13 cellular contexts compared by ENCODE assay signal in the genomic region with DNA sequence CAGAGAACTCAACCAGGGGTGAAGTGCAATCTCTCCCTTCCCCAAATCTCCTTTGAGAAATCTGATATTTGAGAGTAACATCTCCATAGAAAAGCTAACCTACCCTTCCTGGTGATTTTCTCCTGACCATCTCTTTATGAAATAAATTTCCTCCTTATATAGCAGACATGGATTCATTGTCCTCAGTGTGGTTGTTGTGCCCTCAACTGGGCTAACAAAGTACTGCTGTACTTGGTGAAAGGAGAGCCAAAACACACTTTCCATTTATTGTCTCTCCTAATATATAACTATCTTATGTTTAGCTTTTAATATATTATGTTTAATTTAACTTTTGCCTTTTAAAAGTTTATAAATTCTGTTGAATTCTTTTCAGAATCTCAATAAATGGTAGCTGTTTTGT.
DNase-seq lines count a peak whose midpoint lies in the region; ATAC-seq and TF ChIP-seq lines count a peak whose summit lies in the region.
"Had no signal": no experiment of that assay in that cellular context is flagged by ENCODE, and none has a peak within 500 bp of the region (broad histone marks: within the 10 kb centered on the region; RNA-seq: fewer than 3 reads in every experiment).

No MANE protein-coding gene starts in this region.

- H3K36me3 Mint-ChIP-seq in MCF 10A (ENCODE audit: insufficient read depth, unreplicated experiment): no peaks in the 10 kb centered on the region
- peaks cover 5% of the 10 kb centered on the region for H3K36me3 Mint-ChIP-seq in natural killer cell treated with Interleukin-12 subunit alpha and Interleukin-12 subunit beta and Interleukin-15 and Interleukin-18, amount 100 ng/mL, for 72 hours
- H3K36me3 Mint-ChIP-seq: natural killer cell had no signal

- no peaks in the 10 kb centered on the region for H3K27me3 ChIP-seq in breast epithelium
- no peaks in the 10 kb centered on the region for H3K27me3 ChIP-seq in transverse colon

- H3K4me1 ChIP-seq in breast epithelium (no peaks in the 10 kb centered on the region), transverse colon (no peaks in the 10 kb centered on the region)

- H3K4me3 Mint-ChIP-seq in MCF 10A (ENCODE audit: unreplicated experiment): no peak overlapping the region
- H3K4me3 Mint-ChIP-seq in natural killer cell treated with Interleukin-12 subunit alpha and Interleukin-12 subunit beta and Interleukin-15 and Interleukin-18, amount 100 ng/mL, for 72 hours: no peak overlapping the region
- H3K4me3 Mint-ChIP-seq: activated CD4-positive, alpha-beta memory T cell treated with anti-CD3 and anti-CD28 coated beads, Interleukin-2, amount 10 ng/mL, durations not matched to agents 7 days and 5 days; natural killer cell had no signal

- H3K27me3 Mint-ChIP-seq in MCF 10A (ENCODE audit: insufficient read depth, unreplicated experiment): no peaks in the 10 kb centered on the region
- no peaks in the 10 kb centered on the region for H3K27me3 Mint-ChIP-seq in natural killer cell treated with Interleukin-12 subunit alpha and Interleukin-12 subunit beta and Interleukin-15 and Interleukin-18, amount 100 ng/mL, for 72 hours
- H3K27me3 Mint-ChIP-seq: activated CD4-positive, alpha-beta memory T cell treated with anti-CD3 and anti-CD28 coated beads, Interleukin-2, amount 10 ng/mL, durations not matched to agents 7 days and 5 days had no signal

- in situ Hi-C loops in transverse colon (cut with MboI; ENCODE audit: low pct_ligation_motif_present in 1 of 4, low pct_unique_long_range_greater_than_20kb in 1 of 4, low sequenced_read_pairs in 3 of 4): no loop called here

- no peaks in the 10 kb centered on the region for H3K36me3 ChIP-seq in breast epithelium
- H3K36me3 ChIP-seq in transverse colon: no peaks in the 10 kb centered on the region

- TF ChIP-seq POLR2A in breast epithelium (IDR thresholded peaks at IDR 0.05) (no peak), transverse colon (IDR thresholded peaks at IDR 0.05) (no peak)

- BruUV-seq in MCF 10A (replicated peaks; lab: Mats Ljungman, UMichigan): no TSS peak

- H3K9me3 Mint-ChIP-seq in MCF 10A (ENCODE audit: unreplicated experiment): peaks cover 7% of the 10 kb centered on the region
- H3K9me3 Mint-ChIP-seq in natural killer cell treated with Interleukin-12 subunit alpha and Interleukin-12 subunit beta and Interleukin-15 and Interleukin-18, amount 100 ng/mL, for 72 hours: peaks cover 34% of the 10 kb centered on the region

- CTCF ChIA-PET in MCF 10A (lab: Yijun Ruan, JAX): interaction anchor here (0.6 to 2.0 kb wide), 5 partner anchors 97 to 192 kb away, joined by 3 to 10 read pairs (median 4); no protein-coding TSS in a partner anchor

- intact Hi-C loops in MCF 10A (cut with micrococcal nuclease) (loop anchor here (5.0 to 10.0 kb wide), 2 partner anchors 111 to 419 kb away; no protein-coding TSS in a partner anchor), breast epithelium (cut with DNase I; ENCODE audit: low total_unique reads) (no loop called here), transverse colon (cut with DNase I; ENCODE audit: low total_unique reads) (no loop called here)

- POLR2A ChIA-PET in MCF 10A (lab: Yijun Ruan, JAX): no interaction called here

- no peak overlapping the region for H3K27ac Mint-ChIP-seq in MCF 10A (ENCODE audit: low read depth, unreplicated experiment)
- no peak overlapping the region for H3K27ac Mint-ChIP-seq in natural killer cell treated with Interleukin-12 subunit alpha and Interleukin-12 subunit beta and Interleukin-15 and Interleukin-18, amount 100 ng/mL, for 72 hours
- H3K27ac Mint-ChIP-seq: activated CD4-positive, alpha-beta memory T cell treated with anti-CD3 and anti-CD28 coated beads, Interleukin-2, amount 10 ng/mL, durations not matched to agents 7 days and 5 days; natural killer cell had no signal

- DNase-seq in MCF 10A (ENCODE audit: unreplicated experiment) (peak; percentile 14), breast epithelium (ENCODE audit: low spot score in 2 of 2) (no peak), NCI-H345 treated with DMSO at 0.1 percent for 48 hours (lab: John Stamatoyannopoulos, UW; ENCODE audit: unreplicated experiment) (peak; percentile 7), epithelial cell of esophagus (ENCODE audit: low read depth) (peak; percentile 5), transverse colon (no peak), SHP77 treated with DMSO at 0.1 percent for 48 hours (lab: John Stamatoyannopoulos, UW) (no peak)
- DNase-seq in natural killer cell treated with Interleukin-12 subunit alpha and Interleukin-12 subunit beta and Interleukin-15 and Interleukin-18, amount 100 ng/mL, for 72 hours (ENCODE audit: low spot score): no peak
- DNase-seq: activated CD4-positive, alpha-beta memory T cell treated with anti-CD3 and anti-CD28 coated beads, Interleukin-2, amount 10 ng/mL, durations not matched to agents 7 days and 5 days; C1 segment of cervical spinal cord; caudate nucleus; head of caudate nucleus; natural killer cell had no signal

- H3K4me3 ChIP-seq in breast epithelium (no peak overlapping the region), epithelial cell of esophagus (ENCODE audit: low read length) (no peak overlapping the region), transverse colon (no peak overlapping the region)

- no peak for TF ChIP-seq EP300 in transverse colon (IDR thresholded peaks at IDR 0.05; ENCODE audit: low read depth)

- ATAC-seq in GM18870 (IDR thresholded peaks at IDR 0.05; ENCODE audit: unreplicated experiment): no peak
- ATAC-seq in natural killer cell treated with Interleukin-12 subunit alpha and Interleukin-12 subunit beta and Interleukin-15 and Interleukin-18, amount 100 ng/mL, for 72 hours: no peak
- ATAC-seq: natural killer cell had no signal

- H3K27ac ChIP-seq in breast epithelium (no peak overlapping the region), transverse colon (no peak overlapping the region)

- TF ChIP-seq CTCF in MCF 10A (IDR thresholded peaks at IDR 0.05; ENCODE audit: unreplicated experiment): peak; percentile 14
- no peak for TF ChIP-seq CTCF in breast epithelium (IDR thresholded peaks at IDR 0.05)
- TF ChIP-seq CTCF in epithelial cell of esophagus (IDR thresholded peaks at IDR 0.05; ENCODE audit: insufficient read depth, low read depth, low read length, missing control alignments): no peak
- peak; percentile 13 to 29 (median 15) for TF ChIP-seq CTCF in transverse colon (IDR thresholded peaks at IDR 0.05)

- peaks cover 0 to 7% of the 10 kb centered on the region in 2 donors for H3K9me3 ChIP-seq in breast epithelium
- H3K9me3 ChIP-seq in transverse colon: peaks cover 0 to 3% of the 10 kb centered on the region in 2 donors

- H3K4me1 Mint-ChIP-seq in MCF 10A (ENCODE audit: insufficient read depth, unreplicated experiment): no peaks in the 10 kb centered on the region
- no peaks in the 10 kb centered on the region for H3K4me1 Mint-ChIP-seq in natural killer cell treated with Interleukin-12 subunit alpha and Interleukin-12 subunit beta and Interleukin-15 and Interleukin-18, amount 100 ng/mL, for 72 hours (ENCODE audit: low read depth in 2 of 2)
- H3K4me1 Mint-ChIP-seq: activated CD4-positive, alpha-beta memory T cell treated with anti-CD3 and anti-CD28 coated beads, Interleukin-2, amount 10 ng/mL, durations not matched to agents 7 days and 5 days; natural killer cell had no signal

Comparison
In these comparisons a context has a peak if more than half of its experiments do, and no peak if none do; other contexts are left out.
1. DNase-seq: peak in MCF 10A (single experiment), NCI-H345 treated with DMSO at 0.1 percent for 48 hours (single experiment) and epithelial cell of esophagus (single experiment); none in breast epithelium (0 of 2), transverse colon (single experiment), natural killer cell treated with Interleukin-12 subunit alpha and Interleukin-12 subunit beta and Interleukin-15 and Interleukin-18, amount 100 ng/mL, for 72 hours (single experiment) and SHP77 treated with DMSO at 0.1 percent for 48 hours (single experiment).
2. CTCF ChIP-seq: peak in MCF 10A (single experiment) and transverse colon (5 of 5); none in breast epithelium (0 of 3) and epithelial cell of esophagus (single experiment).